Comparison of ENCODE assay signal across 19 cellular contexts in genomic region chr2:59277656-59278055, GRCh38.
A peak's percentile ranks its signal among the peaks of the same experiment; 100 is the strongest.
DNase-seq lines count a peak whose midpoint lies in the region; ATAC-seq and TF ChIP-seq lines count a peak whose summit lies in the region.
"Had no signal": no experiment of that assay in that cellular context is flagged by ENCODE, and none has a peak within 500 bp of the region (broad histone marks: within the 10 kb centered on the region; RNA-seq: fewer than 3 reads in every experiment).

No MANE protein-coding gene starts in this region.

- CTCF ChIA-PET in A673 (lab: Charles Lee): no interaction called here

- H3K36me3 ChIP-seq in A673 (ENCODE audit: insufficient read depth, low read length, poor library complexity, severe bottlenecking): no peaks in the 10 kb centered on the region
- H3K36me3 ChIP-seq: BE2C had no signal

- H3K27ac ChIP-seq in A673 (ENCODE audit: low read depth, low read length, poor library complexity, severe bottlenecking): no peak overlapping the region
- H3K27ac ChIP-seq: 22Rv1 had no signal

- no peak overlapping the region for H3K4me3 ChIP-seq in A673 (ENCODE audit: low read depth, low read length, poor library complexity, severe bottlenecking)
- no peak overlapping the region for H3K4me3 ChIP-seq in fibroblast of pulmonary artery (replicated peaks; ENCODE audit: low read depth, low read length)
- H3K4me3 ChIP-seq: K562 had no signal

- peaks cover 4% of the 10 kb centered on the region for H3K27me3 ChIP-seq in A673 (replicated peaks; ENCODE audit: insufficient read depth, low read depth, low read length, poor library complexity)
- H3K27me3 ChIP-seq: BE2C had no signal

- no peaks in the 10 kb centered on the region for H3K4me1 ChIP-seq in A673 (ENCODE audit: insufficient read depth, low read length, poor library complexity, severe bottlenecking)
- H3K4me1 ChIP-seq: BE2C had no signal

- BruUV-seq in A673 (replicated peaks; lab: Mats Ljungman, UMichigan): no TSS peak

- TF ChIP-seq CTCF in A673 (conservative IDR thresholded peaks at IDR 0.05; ENCODE audit: low read depth, low read length) (no peak), fibroblast of pulmonary artery (IDR thresholded peaks at IDR 0.05; ENCODE audit: low read length, missing control alignments) (no peak)

- intact Hi-C loops in A673 (cut with micrococcal nuclease; ENCODE audit: unreplicated experiment): no loop called here

- POLR2A ChIA-PET in A673 (lab: Charles Lee; ENCODE audit: low non-redundant PET): no interaction called here

- DNase-seq in DMS79 treated with DMSO at 0.1 percent for 48 hours (lab: John Stamatoyannopoulos, UW): peak; percentile 32
- no peak for DNase-seq in DMS79 (lab: John Stamatoyannopoulos, UW)
- peak; percentile 28 for DNase-seq in A673 (ENCODE audit: low spot score)
- DNase-seq in NCI-H1105 treated with DMSO at 0.1 percent for 48 hours (lab: John Stamatoyannopoulos, UW): peak; percentile 78
- peak; percentile 14 for DNase-seq in fibroblast of pulmonary artery (ENCODE audit: low read depth)
- no peak for DNase-seq in COLO668 (lab: John Stamatoyannopoulos, UW; ENCODE audit: unreplicated experiment)
- DNase-seq in AG08396 (ENCODE audit: low spot score): no peak
- DNase-seq: BE2C; CD4-positive, CD25-positive, alpha-beta regulatory T cell; DMS53; NCI-H1092; NCI-H1694 treated with DMSO at 0.1 percent for 48 hours; NCI-H526 treated with DMSO at 0.1 percent for 48 hours; NK-92 treated with Interleukin-12 subunit alpha and Interleukin-12 subunit beta, amount 100 ng/mL, for 24 hours; Right ventricle myocardium superior; SW 1271 had no signal

- H3K9me3 ChIP-seq in A673 (ENCODE audit: low read depth, low read length, poor library complexity, severe bottlenecking): no peaks in the 10 kb centered on the region
- H3K9me3 ChIP-seq: BE2C had no signal

- ATAC-seq in GM21447 (IDR thresholded peaks at IDR 0.05; ENCODE audit: unreplicated experiment): no peak
- ATAC-seq: K562 had no signal

Comparison
In these comparisons a context has a peak if more than half of its experiments do, and no peak if none do; other contexts are left out.
1. DNase-seq: peak in DMS79 treated with DMSO at 0.1 percent for 48 hours (single experiment), A673 (single experiment), NCI-H1105 treated with DMSO at 0.1 percent for 48 hours (single experiment) and fibroblast of pulmonary artery (single experiment); none in DMS79 (single experiment), COLO668 (single experiment) and AG08396 (single experiment).